18 cellular contexts compared by ENCODE assay signal in the genomic region with DNA sequence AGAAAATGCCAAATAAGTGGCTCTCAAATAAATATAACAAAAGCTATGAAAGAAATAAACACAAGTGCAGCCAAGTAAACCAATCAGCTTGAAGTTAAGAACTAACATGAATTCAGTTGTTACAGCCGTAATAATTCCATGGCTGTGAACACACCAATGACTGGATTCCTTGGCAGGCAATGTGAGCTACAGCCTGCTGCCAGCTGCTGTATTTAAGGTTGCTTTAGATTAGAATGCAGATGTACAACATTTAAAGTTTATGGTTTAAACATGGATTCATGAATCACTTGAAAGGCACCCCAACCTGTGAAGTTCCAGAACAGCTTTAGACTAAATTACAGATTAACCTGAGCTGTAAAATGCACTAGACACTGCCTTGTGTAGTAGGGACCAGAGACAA.
"Had no signal": no experiment of that assay in that cellular context is flagged by ENCODE, and none has a peak within 500 bp of the region (broad histone marks: within the 10 kb centered on the region; RNA-seq: fewer than 3 reads in every experiment).

No MANE protein-coding gene starts in this region.

- H3K27ac Mint-ChIP-seq: activated CD4-positive, alpha-beta T cell treated with anti-CD3 and anti-CD28 coated beads, Interleukin-2, amount 10 ng/mL, durations not matched to agents 24 days and 14 days; activated naive CD8-positive, alpha-beta T cell treated with anti-CD3 and anti-CD28 coated beads, Interleukin-2, amount 50 U/mL, for 24 hours; naive B cell; stimulated activated naive B cell treated with anti-CD40 and anti-IgM and Interleukin-4, amounts not matched to agents 10 μg/mL and 1 μg/mL and 100 μg/mL, for 72 hours; type B pancreatic cell had no signal

- H3K27ac ChIP-seq: ascending aorta, dorsolateral prefrontal cortex, lower lobe of right lung, pancreas, SJSA1 had no signal

- H3K4me3 Mint-ChIP-seq: activated CD4-positive, alpha-beta T cell treated with anti-CD3 and anti-CD28 coated beads, Interleukin-2, amount 10 ng/mL, durations not matched to agents 24 days and 14 days; activated naive CD8-positive, alpha-beta T cell treated with anti-CD3 and anti-CD28 coated beads, Interleukin-2, amount 50 U/mL, for 24 hours; naive B cell; stimulated activated naive B cell treated with anti-CD40 and anti-IgM and Interleukin-4, amounts not matched to agents 10 μg/mL and 1 μg/mL and 100 μg/mL, for 72 hours; type B pancreatic cell had no signal

- H3K36me3 Mint-ChIP-seq: naive B cell; stimulated activated naive B cell treated with anti-CD40 and anti-IgM and Interleukin-4, amounts not matched to agents 10 μg/mL and 1 μg/mL and 100 μg/mL, for 72 hours; type B pancreatic cell had no signal

- H3K9me3 ChIP-seq: ascending aorta, lower lobe of right lung, pancreas had no signal

- H3K9me3 Mint-ChIP-seq: activated CD4-positive, alpha-beta T cell treated with anti-CD3 and anti-CD28 coated beads, Interleukin-2, amount 10 ng/mL, durations not matched to agents 24 days and 14 days; type B pancreatic cell had no signal

- H3K27me3 ChIP-seq: ascending aorta, dorsolateral prefrontal cortex, pancreas, SJSA1 had no signal

- H3K4me1 ChIP-seq: ascending aorta, lower lobe of right lung, pancreas, SJSA1 had no signal

- H3K4me1 Mint-ChIP-seq: activated CD4-positive, alpha-beta T cell treated with anti-CD3 and anti-CD28 coated beads, Interleukin-2, amount 10 ng/mL, durations not matched to agents 24 days and 14 days; activated naive CD8-positive, alpha-beta T cell treated with anti-CD3 and anti-CD28 coated beads, Interleukin-2, amount 50 U/mL, for 24 hours; naive B cell; stimulated activated naive B cell treated with anti-CD40 and anti-IgM and Interleukin-4, amounts not matched to agents 10 μg/mL and 1 μg/mL and 100 μg/mL, for 72 hours had no signal

- H3K4me3 ChIP-seq: ascending aorta, dorsolateral prefrontal cortex, lower lobe of right lung, pancreas, SJSA1 had no signal

- DNase-seq: activated CD4-positive, alpha-beta T cell treated with anti-CD3 and anti-CD28 coated beads, Interleukin-2, amount 10 ng/mL, durations not matched to agents 24 days and 14 days; activated CD4-positive, CD25-positive, alpha-beta regulatory T cell; activated CD8-positive, alpha-beta memory T cell treated with anti-CD3 and anti-CD28 coated beads for 24 hours; activated naive CD4-positive, alpha-beta T cell treated with Interleukin-2 at 50 U/mL for 16 hours; activated naive CD8-positive, alpha-beta T cell treated with anti-CD3 and anti-CD28 coated beads, Interleukin-2, amount 50 U/mL, for 24 hours; erythroblast; hypothalamus; lower lobe of right lung; naive B cell; pancreas; stimulated activated CD4-positive, alpha-beta T cell treated with anti-CD3 and anti-CD28 coated beads, Interleukin-2, amount 100 ng/mL, for 48 hours; stimulated activated naive B cell treated with anti-CD40 and anti-IgM and Interleukin-4, amounts not matched to agents 10 μg/mL and 1 μg/mL and 100 μg/mL, for 72 hours; substantia nigra; SW 1271 had no signal

- H3K36me3 ChIP-seq: ascending aorta, lower lobe of right lung, pancreas, SJSA1 had no signal

- H3K27me3 Mint-ChIP-seq: activated CD4-positive, alpha-beta T cell treated with anti-CD3 and anti-CD28 coated beads, Interleukin-2, amount 10 ng/mL, durations not matched to agents 24 days and 14 days; activated naive CD8-positive, alpha-beta T cell treated with anti-CD3 and anti-CD28 coated beads, Interleukin-2, amount 50 U/mL, for 24 hours; naive B cell; stimulated activated naive B cell treated with anti-CD40 and anti-IgM and Interleukin-4, amounts not matched to agents 10 μg/mL and 1 μg/mL and 100 μg/mL, for 72 hours; type B pancreatic cell had no signal
